In the genomic region with DNA sequence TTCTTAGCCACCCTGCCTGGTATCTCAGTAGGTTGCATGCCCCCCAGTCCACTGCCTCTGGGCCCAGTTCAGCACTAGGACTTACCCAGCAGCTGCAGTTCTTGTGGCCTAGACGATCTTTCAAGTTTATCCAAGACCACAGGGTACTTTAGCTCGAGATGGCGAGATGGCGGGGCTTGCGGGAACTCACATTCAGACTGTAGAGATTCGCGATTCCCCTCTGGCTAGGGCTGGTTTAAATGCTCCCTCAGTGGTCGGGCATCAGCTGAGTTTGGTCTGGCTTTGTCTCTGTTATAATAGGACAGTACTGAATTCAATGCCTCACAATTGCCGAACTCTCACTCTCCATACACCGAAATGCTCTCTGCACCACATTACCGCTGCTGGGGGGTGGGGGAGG, we compare ENCODE assay signal across 26 cellular contexts. TPM values are rescaled to one million over a fixed set of nuclear protein-coding genes. Genes with fewer than 3 reads are reported as not detected.
"Had no signal": no experiment of that assay in that cellular context is flagged by ENCODE, and none has a peak within 500 bp of the region (broad histone marks: within the 10 kb centered on the region; RNA-seq: fewer than 3 reads in every experiment).

No MANE protein-coding gene starts in this region.

- DNase-seq: IMR-90, Karpas-422, KG1, MG63, NCI-H1092, NCI-H1105 treated with DMSO at 0.1 percent for 48 hours, NCI-H1417 treated with DMSO at 0.1 percent for 48 hours, NCI-H146, NCI-H1694 treated with DMSO at 0.1 percent for 48 hours, NCI-H1930, NCI-H2081, NCI-H2107, NCI-H2171 treated with DMSO at 0.1 percent for 48 hours, NCI-H226, NCI-H446, NCI-H510A, NCI-H524 treated with DMSO at 0.1 percent for 48 hours, NCI-H69, NCI-H774, SHP77, SK-N-SH, SW 1271 had no signal

- H3K9me2 ChIP-seq: SK-N-SH had no signal

- H3K9me3 ChIP-seq: MG63 had no signal

- ATAC-seq: Panc1 had no signal

- H3K27me3 ChIP-seq: MG63 had no signal

- H3K36me3 ChIP-seq: MG63 had no signal

- H3K4me3 ChIP-seq: MG63 had no signal

- H3K27ac ChIP-seq: RWPE1 had no signal

- H3K4me2 ChIP-seq: SK-N-SH had no signal

RNA-seq across cellular contexts. Expression of a gene that starts 22.2 kb away (rescaled TPM):
- total RNA-seq: HT1080, IMR-90, SK-MEL-5 had no signal
